Comparison of ENCODE assay signal across 8 cellular contexts in genomic region chr6:149749594-149750135, GRCh38. TPM values are rescaled to one million over a fixed set of nuclear protein-coding genes. Genes with fewer than 3 reads are reported as not detected.
DNase-seq lines count a peak whose midpoint lies in the region; ATAC-seq and TF ChIP-seq lines count a peak whose summit lies in the region.

Gene PCMT1, plus strand, starts transcription at chr6:149749741. Its CDS starts 161 bp downstream, at chr6:149749902.

- H3K9me3 Mint-ChIP-seq in chondrocyte (ENCODE audit: low read depth) = no peaks in the 10 kb centered on the region

- H3K4me1 Mint-ChIP-seq in chondrocyte (ENCODE audit: low read depth) = peaks cover 33% of the 10 kb centered on the region

- peak; percentile 78 for ATAC-seq in GM19043 (IDR thresholded peaks at IDR 0.05; ENCODE audit: low read depth, unreplicated experiment)
- peak; percentile 83 for ATAC-seq in HG03354 (IDR thresholded peaks at IDR 0.05; ENCODE audit: poor library complexity, severe bottlenecking, unreplicated experiment)

- H3K27me3 Mint-ChIP-seq in chondrocyte (ENCODE audit: low read depth) = no peaks in the 10 kb centered on the region

- H3K4me3 Mint-ChIP-seq in chondrocyte (ENCODE audit: unreplicated experiment) = peak within 1 kb of the TSS; percentile 93

- peak within 1 kb of the TSS; percentile 94 for H3K27ac Mint-ChIP-seq in chondrocyte (ENCODE audit: unreplicated experiment)

- no peaks in the 10 kb centered on the region for H3K36me3 Mint-ChIP-seq in chondrocyte (ENCODE audit: low read depth)

- DNase-seq in AML-193 (lab: John Stamatoyannopoulos, UW) (peak; percentile 89 to 91), NCI-H460 (ENCODE audit: extremely low read depth, low read depth) (peak; percentile 84), chondrocyte (ENCODE audit: low spot score) (peak; percentile 93), kidney glomerular epithelial cell (lab: John Stamatoyannopoulos, UW) (peak; percentile 68)
- DNase-seq in activated CD4-positive, alpha-beta T cell treated with anti-CD3 and anti-CD28 coated beads for 24 hours (ENCODE audit: low read depth in 2 of 2) = peak; percentile 80 to 85
- DNase-seq in stimulated activated CD4-positive, alpha-beta T cell treated with anti-CD3 and anti-CD28 coated beads, Interleukin-1b, Interleukin-23, amount 100 ng/mL, for 1 hour (ENCODE audit: low read depth in 2 of 2) = peak; percentile 78 to 80

- no peak for TF ChIP-seq CTCF in chondrocyte (IDR thresholded peaks at IDR 0.05)

RNA-seq across cellular contexts. Expression of gene PCMT1, which starts in this region (rescaled TPM):
- 79.5 and 86.6 TPM in 2 replicates for total RNA-seq in NCI-H460 (2014; rRNA removed; shearing (Covaris generic))
- 64.7 and 67.1 TPM in 2 replicates for polyA plus RNA-seq in NCI-H460 (2014; cell fraction: nucleus; rRNA removed)
- total RNA-seq in chondrocyte = 83.4 to 88.8 TPM (median 84.8 TPM) in 3 replicates

Comparison
In these comparisons a context has a peak if more than half of its experiments do, and no peak if none do; other contexts are left out.
1. Peak in every context shown above with its lines: DNase-seq and ATAC-seq.